ENCODE assay signal across 17 cellular contexts in genomic region chr20:33419140-33419974, GRCh38. TPM values are rescaled to one million over a fixed set of nuclear protein-coding genes. Genes with fewer than 3 reads are reported as not detected.
A peak's percentile ranks its signal among the peaks of the same experiment; 100 is the strongest.
DNase-seq lines count a peak whose midpoint lies in the region; ATAC-seq and TF ChIP-seq lines count a peak whose summit lies in the region.
"Had no signal": no experiment of that assay in that cellular context is flagged by ENCODE, and none has a peak within 500 bp of the region (broad histone marks: within the 10 kb centered on the region; RNA-seq: fewer than 3 reads in every experiment).

No MANE protein-coding gene starts in this region.

- H3K9me3 ChIP-seq in ovary: no peaks in the 10 kb centered on the region
- H3K9me3 ChIP-seq in naive thymus-derived CD4-positive, alpha-beta T cell (ENCODE audit: control insufficient read depth in 2 of 3, low read length in 3 of 3): no peaks in the 10 kb centered on the region

- no peak overlapping the region for H3K4me3 Mint-ChIP-seq in naive thymus-derived CD4-positive, alpha-beta T cell
- H3K4me3 Mint-ChIP-seq: nephron progenitor cell, type B pancreatic cell had no signal

- TF ChIP-seq CTCF in ovary (IDR thresholded peaks at IDR 0.05): no peak

- no peak for TF ChIP-seq POLR2A in ovary (IDR thresholded peaks at IDR 0.05)

- no peaks in the 10 kb centered on the region for H3K27me3 Mint-ChIP-seq in naive thymus-derived CD4-positive, alpha-beta T cell
- H3K27me3 Mint-ChIP-seq: type B pancreatic cell had no signal

- in situ Hi-C loops in G401 (cut with HindIII; ENCODE audit: low sequenced_read_pairs): no loop called here

- peak; percentile 68 for ATAC-seq in Right ventricle myocardium superior (ENCODE audit: poor library complexity)
- ATAC-seq in GM21619 (IDR thresholded peaks at IDR 0.05; ENCODE audit: unreplicated experiment): no peak
- no peak for ATAC-seq in naive thymus-derived CD4-positive, alpha-beta T cell
- ATAC-seq: sciatic nerve had no signal

- WGBS in ovary, 3 donors: 25 to 33% (median 27%) methylated on average over 7 of the region's 7 CpGs

- H3K36me3 ChIP-seq in ovary: no peaks in the 10 kb centered on the region
- H3K36me3 ChIP-seq in naive thymus-derived CD4-positive, alpha-beta T cell (ENCODE audit: control insufficient read depth in 2 of 3, insufficient read depth in 3 of 3, low read length in 3 of 3): peaks cover 0 to 4% (median 0%) of the 10 kb centered on the region in 3 experiments

- no peak overlapping the region for H3K4me3 ChIP-seq in ovary
- H3K4me3 ChIP-seq in naive thymus-derived CD4-positive, alpha-beta T cell (ENCODE audit: low read length): no peak overlapping the region

- CTCF ChIA-PET in naive thymus-derived CD4-positive, alpha-beta T cell (lab: Charles Lee): no interaction called here

- H3K27ac Mint-ChIP-seq in naive thymus-derived CD4-positive, alpha-beta T cell: no peak overlapping the region
- H3K27ac Mint-ChIP-seq: nephron progenitor cell, type B pancreatic cell had no signal

- no peaks in the 10 kb centered on the region for H3K9me3 Mint-ChIP-seq in naive thymus-derived CD4-positive, alpha-beta T cell
- H3K9me3 Mint-ChIP-seq: nephron progenitor cell, type B pancreatic cell had no signal

- intact Hi-C loops in Right ventricle myocardium superior (cut with DNase I): no loop called here
- intact Hi-C loops in ovary (cut with DNase I): no loop called here
- intact Hi-C loops in naive thymus-derived CD4-positive, alpha-beta T cell (cut with micrococcal nuclease): no loop called here

- no peak for TF ChIP-seq EP300 in ovary (IDR thresholded peaks at IDR 0.05)

- POLR2A ChIA-PET in naive thymus-derived CD4-positive, alpha-beta T cell (lab: Charles Lee): no interaction called here

- DNase-seq in G401 (ENCODE audit: low spot score) (peak; percentile 36), amniotic epithelial cell (ENCODE audit: low read depth) (peak; percentile 69), Right ventricle myocardium superior (peak; percentile 88), ovary (peak; percentile 65 to 80 (median 76)), mesenteric fat pad (ENCODE audit: low spot score) (no peak)
- no peak for DNase-seq in activated CD4-positive, alpha-beta T cell treated with anti-CD3 and anti-CD28 coated beads, Interleukin-2, amount 50 U/mL, for 4 hours
- DNase-seq in naive thymus-derived CD4-positive, alpha-beta T cell: no peak
- DNase-seq: activated CD4-positive, alpha-beta T cell treated with anti-CD3 and anti-CD28 coated beads, Interleukin-2, amount 50 U/mL, for 48 hours; amygdala; NCI-H2081 treated with DMSO at 0.1 percent for 48 hours; nephron progenitor cell; NK-92 treated with Interleukin-12 subunit alpha and Interleukin-12 subunit beta, amount 100 ng/mL, for 24 hours; stimulated activated CD4-positive, alpha-beta T cell treated with anti-CD3 and anti-CD28 coated beads, Interleukin-4, amount 100 ng/mL, for 1 hour; T1000 had no signal

- H3K36me3 Mint-ChIP-seq in naive thymus-derived CD4-positive, alpha-beta T cell: peaks cover 0 to 4% (median 0%) of the 10 kb centered on the region in 5 donors

- H3K4me1 Mint-ChIP-seq in naive thymus-derived CD4-positive, alpha-beta T cell: no peaks in the 10 kb centered on the region
- H3K4me1 Mint-ChIP-seq: nephron progenitor cell had no signal

- no peaks in the 10 kb centered on the region for H3K27me3 ChIP-seq in ovary
- no peaks in the 10 kb centered on the region for H3K27me3 ChIP-seq in naive thymus-derived CD4-positive, alpha-beta T cell (ENCODE audit: control insufficient read depth in 2 of 2, insufficient read depth in 2 of 2, low read length in 2 of 2)

- H3K4me1 ChIP-seq in ovary (ENCODE audit: insufficient read depth): peaks cover 7% of the 10 kb centered on the region
- H3K4me1 ChIP-seq in naive thymus-derived CD4-positive, alpha-beta T cell (ENCODE audit: control insufficient read depth in 2 of 2, insufficient read depth in 2 of 2, low read length in 2 of 2): no peaks in the 10 kb centered on the region

- no peak overlapping the region for H3K27ac ChIP-seq in ovary
- no peak overlapping the region for H3K27ac ChIP-seq in naive thymus-derived CD4-positive, alpha-beta T cell (ENCODE audit: low read depth, low read length)

RNA-seq across cellular contexts. Expression of gene CDK5RAP1, which starts 18.0 kb away (rescaled TPM):
- total RNA-seq in G401 (2014; rRNA removed; shearing (Covaris generic)): 41.6 and 65.5 TPM in 2 replicates
- total RNA-seq in Right ventricle myocardium superior (19.8 TPM), ovary (10 to 100 TPM; 17.3 to 23.5 (median 19.4) TPM), mesenteric fat pad (25.9 TPM)
- 10 to 100 TPM; 18.4 to 31.9 TPM for polyA plus RNA-seq in ovary
- total RNA-seq in naive thymus-derived CD4-positive, alpha-beta T cell: 10 to 100 TPM; 33.6 to 51.8 (median 49.4) TPM
- 10 to 100 TPM; 41.4 to 48.1 TPM for polyA plus RNA-seq in naive thymus-derived CD4-positive, alpha-beta T cell

RNA-seq across cellular contexts. Expression of gene SNTA1, which starts 24.2 kb away (rescaled TPM):
- 38.0 and 42.6 TPM in 2 replicates for total RNA-seq in G401 (2014; rRNA removed; shearing (Covaris generic))
- 215 TPM for total RNA-seq in Right ventricle myocardium superior
- 10 to 100 TPM; 18.4 to 31.5 (median 24.2) TPM for total RNA-seq in ovary
- polyA plus RNA-seq in ovary: 10 to 100 TPM in 1 of 2 donors, 1 to 10 TPM in 1; 6.3 to 20.2 TPM
- total RNA-seq in mesenteric fat pad: 22.1 TPM
- total RNA-seq in naive thymus-derived CD4-positive, alpha-beta T cell: 1 to 10 TPM; 2.0 to 3.2 (median 2.9) TPM
- 1 to 10 TPM; 4.3 to 7.2 TPM for polyA plus RNA-seq in naive thymus-derived CD4-positive, alpha-beta T cell

Comparison
In these comparisons a context has a peak if more than half of its experiments do, and no peak if none do; other contexts are left out.
1. DNase-seq: peak in G401 (single experiment), amniotic epithelial cell (single experiment), Right ventricle myocardium superior (single experiment) and ovary (5 of 5); none in mesenteric fat pad (single experiment), activated CD4-positive, alpha-beta T cell treated with anti-CD3 and anti-CD28 coated beads, Interleukin-2, amount 50 U/mL, for 4 hours (0 of 2) and naive thymus-derived CD4-positive, alpha-beta T cell (0 of 9).